14 cellular contexts compared by ENCODE assay signal in genomic region chr4:41119867-41120295, GRCh38.
DNase-seq lines count a peak whose midpoint lies in the region; ATAC-seq, FAIRE-seq and TF ChIP-seq lines count a peak whose summit lies in the region.
"Had no signal": no experiment of that assay in that cellular context is flagged by ENCODE, and none has a peak within 500 bp of the region (broad histone marks: within the 10 kb centered on the region; RNA-seq: fewer than 3 reads in every experiment).

No MANE protein-coding gene starts in this region.

- peaks cover 73% of the 10 kb centered on the region for H3K79me2 ChIP-seq in osteoblast (ENCODE audit: insufficient read depth, low read length)

- DNase-seq in body of pancreas (peak in 2 of 4 donors; percentile 22 to 23), heart right ventricle (peak in 1 of 2 donors; percentile 26), osteoblast (ENCODE audit: insufficient read length, low spot score, missing footprints) (no peak), uterus (no peak), GM19239 (ENCODE audit: insufficient read length, low spot score) (no peak), NCI-H187 treated with DMSO at 0.1 percent for 48 hours (lab: John Stamatoyannopoulos, UW) (no peak), superior temporal gyrus (ENCODE audit: extremely low spot score) (no peak)
- DNase-seq: activated CD4-positive, CD25-positive, alpha-beta regulatory T cell; activated T-cell treated with anti-CD3 and anti-CD28 coated beads for 4 hours; Calu3; NCI-H526 had no signal

- TF ChIP-seq CTCF in body of pancreas (IDR thresholded peaks at IDR 0.05) (no peak), heart right ventricle (IDR thresholded peaks at IDR 0.05) (no peak), osteoblast (IDR thresholded peaks at IDR 0.05; ENCODE audit: extremely low read depth, low read depth, low read length) (no peak), uterus (IDR thresholded peaks at IDR 0.05) (no peak)

- WGBS in body of pancreas, 2 donors: 61 to 68% methylated on average over 5 of the region's 5 CpGs
- WGBS in heart right ventricle, 2 donors: 72 to 81% methylated on average over 5 of the region's 5 CpGs

- no peak overlapping the region for H3K4me3 ChIP-seq in body of pancreas
- peak overlapping the region in 2 of 10 donors; percentile 2 to 10 for H3K4me3 ChIP-seq in heart right ventricle
- H3K4me3 ChIP-seq in osteoblast (ENCODE audit: insufficient read depth, low read length): peak overlapping the region; percentile 17
- H3K4me3 ChIP-seq in uterus: peak overlapping the region in 1 of 2 donors; percentile 7
- H3K4me3 ChIP-seq: SJSA1 had no signal

- intact Hi-C loops in body of pancreas (cut with DNase I): no loop called here
- intact Hi-C loops in heart right ventricle (cut with DNase I): no loop called here
- intact Hi-C loops in uterus (cut with DNase I; ENCODE audit: low total_unique reads): no loop called here

- no peak for ATAC-seq in body of pancreas
- ATAC-seq in heart right ventricle: peak in 5 of 8 donors; percentile 11 to 47 (median 38)
- ATAC-seq: stimulated activated memory B cell treated with anti-CD40 and anti-IgM and Interleukin-4, amounts not matched to agents 10 μg/mL and 1 μg/mL and 100 μg/mL, for 72 hours had no signal

- TF ChIP-seq POLR2A in body of pancreas (IDR thresholded peaks at IDR 0.05): no peak
- no peak for TF ChIP-seq POLR2A in uterus (IDR thresholded peaks at IDR 0.05)

- H3K36me3 ChIP-seq in body of pancreas (replicated peaks in 1 of 2; ENCODE audit: insufficient read depth in 1 of 2, low read depth in 2 of 2): no peaks in the 10 kb centered on the region
- H3K36me3 ChIP-seq in heart right ventricle: peaks cover 0 to 12% (median 0%) of the 10 kb centered on the region in 9 donors
- no peaks in the 10 kb centered on the region for H3K36me3 ChIP-seq in osteoblast (ENCODE audit: insufficient read depth, low read length)
- H3K36me3 ChIP-seq in uterus: no peaks in the 10 kb centered on the region
- H3K36me3 ChIP-seq: SJSA1 had no signal

- no peak overlapping the region for H2AFZ ChIP-seq in osteoblast (ENCODE audit: low read length)

- no peak for FAIRE-seq in GM19239 (lab: Jason Lieb, UNC)
- FAIRE-seq: H1 had no signal

- H3K27me3 ChIP-seq in body of pancreas (no peaks in the 10 kb centered on the region), heart right ventricle (no peaks in the 10 kb centered on the region), osteoblast (ENCODE audit: insufficient read depth, low read length) (no peaks in the 10 kb centered on the region), uterus (no peaks in the 10 kb centered on the region)
- H3K27me3 ChIP-seq: SJSA1 had no signal

- H3K4me2 ChIP-seq in osteoblast (ENCODE audit: insufficient read depth, low read length): peak overlapping the region; percentile 58

- H3K9me3 ChIP-seq in body of pancreas (no peaks in the 10 kb centered on the region), heart right ventricle (peaks cover 0 to 13% (median 0%) of the 10 kb centered on the region in 11 donors), osteoblast (ENCODE audit: low read depth, low read length) (no peaks in the 10 kb centered on the region), uterus (no peaks in the 10 kb centered on the region)
- H3K9me3 ChIP-seq: SJSA1 had no signal

- H3K4me1 ChIP-seq in body of pancreas: peaks cover 26% of the 10 kb centered on the region
- peaks cover 4 to 33% (median 13%) of the 10 kb centered on the region in 9 donors for H3K4me1 ChIP-seq in heart right ventricle
- H3K4me1 ChIP-seq in osteoblast (ENCODE audit: insufficient read depth, low read length): peaks cover 17% of the 10 kb centered on the region
- no peaks in the 10 kb centered on the region for H3K4me1 ChIP-seq in uterus

- no peaks in the 10 kb centered on the region for H4K20me1 ChIP-seq in osteoblast (ENCODE audit: insufficient read depth, low read length)

- H3K27ac ChIP-seq in body of pancreas (peak overlapping the region; percentile 0 to 62 (median 24)), heart right ventricle (peak overlapping the region in 5 of 10 donors; percentile 8 to 56 (median 48)), osteoblast (ENCODE audit: low read depth, low read length) (peak overlapping the region; percentile 47), uterus (peak overlapping the region; percentile 65 to 79)
- H3K27ac ChIP-seq: SJSA1 had no signal
